1 cellular context compared by ENCODE assay signal in the genomic region with DNA sequence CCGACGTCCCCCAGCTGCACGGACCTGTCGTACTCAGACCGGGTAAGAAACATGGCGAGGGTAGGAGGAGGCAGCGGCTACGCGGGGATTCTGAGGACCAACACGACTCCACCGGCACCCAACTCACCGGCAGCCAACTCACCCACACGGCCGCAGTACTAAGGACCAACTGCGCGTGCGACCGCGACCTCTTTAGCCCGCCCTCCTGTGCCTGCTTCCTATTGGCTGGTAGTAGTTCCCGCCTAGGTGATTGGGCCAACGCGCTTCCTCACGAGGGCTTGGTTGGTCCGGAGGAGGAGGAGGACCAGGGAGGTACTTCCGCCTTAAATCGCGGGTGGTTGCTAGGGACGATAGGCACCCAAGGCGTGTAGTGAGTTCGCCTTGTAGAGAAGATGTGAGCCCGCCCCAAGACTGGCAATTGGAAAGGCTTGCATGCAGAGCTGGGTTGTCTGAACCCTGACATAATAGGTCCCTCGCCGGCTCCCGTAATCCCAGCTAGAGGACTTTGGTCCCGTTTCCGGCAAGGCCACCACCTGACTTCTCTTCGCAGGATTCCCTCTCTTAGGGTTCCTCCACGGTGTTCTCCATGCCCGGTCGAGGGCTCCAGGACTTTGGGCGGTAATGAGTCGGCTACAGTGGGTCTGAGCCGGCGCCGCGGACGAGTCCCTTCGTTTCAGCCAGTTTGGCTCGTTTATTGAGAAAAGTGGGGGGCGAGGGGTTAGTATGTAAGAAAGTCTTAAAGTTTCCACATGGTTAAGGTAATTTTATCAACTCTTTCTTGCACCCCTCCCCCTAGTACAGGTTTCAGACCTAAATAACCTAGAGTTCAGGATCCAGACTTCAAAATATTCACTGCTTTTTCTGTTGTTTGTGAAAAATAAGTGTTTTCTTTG.
TF ChIP-seq lines count a peak whose summit lies in the region.

A gene (minus strand): TSS at position 171 of the 893 bp plus-strand sequence. CDS start 118 bp downstream, at position 53.

TF ChIP-seq in K562, 482 proteins besides CTCF, POLR2A, EP300 and RAD21 (continued from another document and continues in another):
- TF ChIP-seq, protein P1, sequence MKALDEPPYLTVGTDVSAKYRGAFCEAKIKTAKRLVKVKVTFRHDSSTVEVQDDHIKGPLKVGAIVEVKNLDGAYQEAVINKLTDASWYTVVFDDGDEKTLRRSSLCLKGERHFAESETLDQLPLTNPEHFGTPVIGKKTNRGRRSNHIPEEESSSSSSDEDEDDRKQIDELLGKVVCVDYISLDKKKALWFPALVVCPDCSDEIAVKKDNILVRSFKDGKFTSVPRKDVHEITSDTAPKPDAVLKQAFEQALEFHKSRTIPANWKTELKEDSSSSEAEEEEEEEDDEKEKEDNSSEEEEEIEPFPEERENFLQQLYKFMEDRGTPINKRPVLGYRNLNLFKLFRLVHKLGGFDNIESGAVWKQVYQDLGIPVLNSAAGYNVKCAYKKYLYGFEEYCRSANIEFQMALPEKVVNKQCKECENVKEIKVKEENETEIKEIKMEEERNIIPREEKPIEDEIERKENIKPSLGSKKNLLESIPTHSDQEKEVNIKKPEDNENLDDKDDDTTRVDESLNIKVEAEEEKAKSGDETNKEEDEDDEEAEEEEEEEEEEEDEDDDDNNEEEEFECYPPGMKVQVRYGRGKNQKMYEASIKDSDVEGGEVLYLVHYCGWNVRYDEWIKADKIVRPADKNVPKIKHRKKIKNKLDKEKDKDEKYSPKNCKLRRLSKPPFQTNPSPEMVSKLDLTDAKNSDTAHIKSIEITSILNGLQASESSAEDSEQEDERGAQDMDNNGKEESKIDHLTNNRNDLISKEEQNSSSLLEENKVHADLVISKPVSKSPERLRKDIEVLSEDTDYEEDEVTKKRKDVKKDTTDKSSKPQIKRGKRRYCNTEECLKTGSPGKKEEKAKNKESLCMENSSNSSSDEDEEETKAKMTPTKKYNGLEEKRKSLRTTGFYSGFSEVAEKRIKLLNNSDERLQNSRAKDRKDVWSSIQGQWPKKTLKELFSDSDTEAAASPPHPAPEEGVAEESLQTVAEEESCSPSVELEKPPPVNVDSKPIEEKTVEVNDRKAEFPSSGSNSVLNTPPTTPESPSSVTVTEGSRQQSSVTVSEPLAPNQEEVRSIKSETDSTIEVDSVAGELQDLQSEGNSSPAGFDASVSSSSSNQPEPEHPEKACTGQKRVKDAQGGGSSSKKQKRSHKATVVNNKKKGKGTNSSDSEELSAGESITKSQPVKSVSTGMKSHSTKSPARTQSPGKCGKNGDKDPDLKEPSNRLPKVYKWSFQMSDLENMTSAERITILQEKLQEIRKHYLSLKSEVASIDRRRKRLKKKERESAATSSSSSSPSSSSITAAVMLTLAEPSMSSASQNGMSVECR (CRISPR knock-in tag; IDR thresholded peaks at IDR 0.05), result peak; percentile 91
- peak; percentile 18; the same call in 1 of the 2 replicates for TF ChIP-seq DIDO1 (tag; IDR thresholded peaks at IDR 0.05; ENCODE audit: low read depth)
- peak in 1 of 2 experiments; percentile 82; a peak in 2 of 4 replicates for TF ChIP-seq HDAC1 (IDR thresholded peaks at IDR 0.05)
- no peak for TF ChIP-seq PRPF4 (IDR thresholded peaks at IDR 0.05; ENCODE audit: insufficient read depth, low read depth, low read length, poor library complexity, severe bottlenecking)
- peak in 1 of 2 experiments; percentile 62; a peak in 2 of 4 replicates for TF ChIP-seq SRF (CRISPR knock-in tag; IDR thresholded peaks at IDR 0.05)
- TF ChIP-seq, protein P2, sequence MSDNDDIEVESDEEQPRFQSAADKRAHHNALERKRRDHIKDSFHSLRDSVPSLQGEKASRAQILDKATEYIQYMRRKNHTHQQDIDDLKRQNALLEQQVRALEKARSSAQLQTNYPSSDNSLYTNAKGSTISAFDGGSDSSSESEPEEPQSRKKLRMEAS (CRISPR knock-in tag; IDR thresholded peaks at IDR 0.05), result peak; percentile 86
- TF ChIP-seq, protein P3, sequence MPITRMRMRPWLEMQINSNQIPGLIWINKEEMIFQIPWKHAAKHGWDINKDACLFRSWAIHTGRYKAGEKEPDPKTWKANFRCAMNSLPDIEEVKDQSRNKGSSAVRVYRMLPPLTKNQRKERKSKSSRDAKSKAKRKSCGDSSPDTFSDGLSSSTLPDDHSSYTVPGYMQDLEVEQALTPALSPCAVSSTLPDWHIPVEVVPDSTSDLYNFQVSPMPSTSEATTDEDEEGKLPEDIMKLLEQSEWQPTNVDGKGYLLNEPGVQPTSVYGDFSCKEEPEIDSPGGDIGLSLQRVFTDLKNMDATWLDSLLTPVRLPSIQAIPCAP (CRISPR knock-in tag; IDR thresholded peaks at IDR 0.05; ENCODE audit: borderline replicate concordance), result no peak
- peak; percentile 95 for TF ChIP-seq L3MBTL2 (IDR thresholded peaks at IDR 0.05)
- peak; percentile 18 for TF ChIP-seq PHF20 (IDR thresholded peaks at IDR 0.05; ENCODE audit: partially characterized antibody)
- TF ChIP-seq TRIM24 (IDR thresholded peaks at IDR 0.05), result peak in 1 of 2 experiments; percentile 5; a peak in 1 of 4 replicates
- TF ChIP-seq DPF2 (IDR thresholded peaks at IDR 0.05), result peak; percentile 43; the same call in 1 of the 2 replicates
- 0 out of 4 replicates have a peak, but pooled peaks of 1 of the 2 experiments have one; percentile 26 for TF ChIP-seq TEAD1 (CRISPR knock-in tag; IDR thresholded peaks at IDR 0.05)
- TF ChIP-seq SIX5 (IDR thresholded peaks at IDR 0.05; ENCODE audit: borderline replicate concordance in 1 of 2, insufficient read depth in 1 of 2, low read depth in 1 of 2, low read length in 2 of 2), result no peak
- peak; percentile 76 for TF ChIP-seq SP1 (CRISPR knock-in tag; IDR thresholded peaks at IDR 0.05)
- TF ChIP-seq BMI1 (IDR thresholded peaks at IDR 0.05; ENCODE audit: low read length), result peak; percentile 78
- TF ChIP-seq STAT5A (IDR thresholded peaks at IDR 0.05; ENCODE audit: borderline replicate concordance, low read length), result no peak
- no peak for TF ChIP-seq ZNF444 (CRISPR knock-in tag; IDR thresholded peaks at IDR 0.05)
- TF ChIP-seq TEAD2 (tag; IDR thresholded peaks at IDR 0.05), result no peak
- TF ChIP-seq PCBP2 (IDR thresholded peaks at IDR 0.05; ENCODE audit: low read depth, low read length, poor library complexity, severe bottlenecking), result no peak
- TF ChIP-seq GABPA (tag; conservative IDR thresholded peaks at IDR 0.05; ENCODE audit: low read depth), result peak; percentile 93
- peak; percentile 73 for TF ChIP-seq ETV1 (tag; conservative IDR thresholded peaks at IDR 0.05; ENCODE audit: low read depth)
- TF ChIP-seq PML (IDR thresholded peaks at IDR 0.05; ENCODE audit: low read length), result peak; percentile 90
- TF ChIP-seq ZKSCAN1 (IDR thresholded peaks at IDR 0.05; ENCODE audit: low read depth, low read length), result no peak
- peak; percentile 95 for TF ChIP-seq NEUROD1 (IDR thresholded peaks at IDR 0.05; ENCODE audit: borderline replicate concordance, low read depth, low read length, partially characterized antibody)
- peak; percentile 93 for TF ChIP-seq KDM5B (IDR thresholded peaks at IDR 0.05; ENCODE audit: insufficient replicate concordance, low read depth, low read length)
- TF ChIP-seq, protein P4, sequence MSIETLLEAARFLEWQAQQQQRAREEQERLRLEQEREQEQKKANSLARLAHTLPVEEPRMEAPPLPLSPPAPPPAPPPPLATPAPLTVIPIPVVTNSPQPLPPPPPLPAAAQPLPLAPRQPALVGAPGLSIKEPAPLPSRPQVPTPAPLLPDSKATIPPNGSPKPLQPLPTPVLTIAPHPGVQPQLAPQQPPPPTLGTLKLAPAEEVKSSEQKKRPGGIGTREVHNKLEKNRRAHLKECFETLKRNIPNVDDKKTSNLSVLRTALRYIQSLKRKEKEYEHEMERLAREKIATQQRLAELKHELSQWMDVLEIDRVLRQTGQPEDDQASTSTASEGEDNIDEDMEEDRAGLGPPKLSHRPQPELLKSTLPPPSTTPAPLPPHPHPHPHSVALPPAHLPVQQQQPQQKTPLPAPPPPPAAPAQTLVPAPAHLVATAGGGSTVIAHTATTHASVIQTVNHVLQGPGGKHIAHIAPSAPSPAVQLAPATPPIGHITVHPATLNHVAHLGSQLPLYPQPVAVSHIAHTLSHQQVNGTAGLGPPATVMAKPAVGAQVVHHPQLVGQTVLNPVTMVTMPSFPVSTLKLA (conservative IDR thresholded peaks at IDR 0.05), result peak; percentile 94 to 97
- TF ChIP-seq, protein P5, sequence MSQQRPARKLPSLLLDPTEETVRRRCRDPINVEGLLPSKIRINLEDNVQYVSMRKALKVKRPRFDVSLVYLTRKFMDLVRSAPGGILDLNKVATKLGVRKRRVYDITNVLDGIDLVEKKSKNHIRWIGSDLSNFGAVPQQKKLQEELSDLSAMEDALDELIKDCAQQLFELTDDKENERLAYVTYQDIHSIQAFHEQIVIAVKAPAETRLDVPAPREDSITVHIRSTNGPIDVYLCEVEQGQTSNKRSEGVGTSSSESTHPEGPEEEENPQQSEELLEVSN (IDR thresholded peaks at IDR 0.05; ENCODE audit: borderline replicate concordance in 1 of 2, extremely low read depth in 1 of 2, insufficient read depth in 1 of 2, insufficient read length in 1 of 2, low read depth in 1 of 2, low read length in 1 of 2, poor library complexity in 1 of 2, severe bottlenecking in 1 of 2), result peak; percentile 71 to 94
- peak; percentile 99 for TF ChIP-seq SUPT5H (IDR thresholded peaks at IDR 0.05)
- TF ChIP-seq, protein P6, sequence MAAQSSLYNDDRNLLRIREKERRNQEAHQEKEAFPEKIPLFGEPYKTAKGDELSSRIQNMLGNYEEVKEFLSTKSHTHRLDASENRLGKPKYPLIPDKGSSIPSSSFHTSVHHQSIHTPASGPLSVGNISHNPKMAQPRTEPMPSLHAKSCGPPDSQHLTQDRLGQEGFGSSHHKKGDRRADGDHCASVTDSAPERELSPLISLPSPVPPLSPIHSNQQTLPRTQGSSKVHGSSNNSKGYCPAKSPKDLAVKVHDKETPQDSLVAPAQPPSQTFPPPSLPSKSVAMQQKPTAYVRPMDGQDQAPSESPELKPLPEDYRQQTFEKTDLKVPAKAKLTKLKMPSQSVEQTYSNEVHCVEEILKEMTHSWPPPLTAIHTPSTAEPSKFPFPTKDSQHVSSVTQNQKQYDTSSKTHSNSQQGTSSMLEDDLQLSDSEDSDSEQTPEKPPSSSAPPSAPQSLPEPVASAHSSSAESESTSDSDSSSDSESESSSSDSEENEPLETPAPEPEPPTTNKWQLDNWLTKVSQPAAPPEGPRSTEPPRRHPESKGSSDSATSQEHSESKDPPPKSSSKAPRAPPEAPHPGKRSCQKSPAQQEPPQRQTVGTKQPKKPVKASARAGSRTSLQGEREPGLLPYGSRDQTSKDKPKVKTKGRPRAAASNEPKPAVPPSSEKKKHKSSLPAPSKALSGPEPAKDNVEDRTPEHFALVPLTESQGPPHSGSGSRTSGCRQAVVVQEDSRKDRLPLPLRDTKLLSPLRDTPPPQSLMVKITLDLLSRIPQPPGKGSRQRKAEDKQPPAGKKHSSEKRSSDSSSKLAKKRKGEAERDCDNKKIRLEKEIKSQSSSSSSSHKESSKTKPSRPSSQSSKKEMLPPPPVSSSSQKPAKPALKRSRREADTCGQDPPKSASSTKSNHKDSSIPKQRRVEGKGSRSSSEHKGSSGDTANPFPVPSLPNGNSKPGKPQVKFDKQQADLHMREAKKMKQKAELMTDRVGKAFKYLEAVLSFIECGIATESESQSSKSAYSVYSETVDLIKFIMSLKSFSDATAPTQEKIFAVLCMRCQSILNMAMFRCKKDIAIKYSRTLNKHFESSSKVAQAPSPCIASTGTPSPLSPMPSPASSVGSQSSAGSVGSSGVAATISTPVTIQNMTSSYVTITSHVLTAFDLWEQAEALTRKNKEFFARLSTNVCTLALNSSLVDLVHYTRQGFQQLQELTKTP (IDR thresholded peaks at IDR 0.05; ENCODE audit: low read depth in 1 of 2, partially characterized antibody in 2 of 2), result peak in 1 of 2 experiments; percentile 13
- peak; percentile 52; the same call in 1 of the 2 replicates for TF ChIP-seq SIN3B (IDR thresholded peaks at IDR 0.05; ENCODE audit: low read depth)
- TF ChIP-seq, protein P7, sequence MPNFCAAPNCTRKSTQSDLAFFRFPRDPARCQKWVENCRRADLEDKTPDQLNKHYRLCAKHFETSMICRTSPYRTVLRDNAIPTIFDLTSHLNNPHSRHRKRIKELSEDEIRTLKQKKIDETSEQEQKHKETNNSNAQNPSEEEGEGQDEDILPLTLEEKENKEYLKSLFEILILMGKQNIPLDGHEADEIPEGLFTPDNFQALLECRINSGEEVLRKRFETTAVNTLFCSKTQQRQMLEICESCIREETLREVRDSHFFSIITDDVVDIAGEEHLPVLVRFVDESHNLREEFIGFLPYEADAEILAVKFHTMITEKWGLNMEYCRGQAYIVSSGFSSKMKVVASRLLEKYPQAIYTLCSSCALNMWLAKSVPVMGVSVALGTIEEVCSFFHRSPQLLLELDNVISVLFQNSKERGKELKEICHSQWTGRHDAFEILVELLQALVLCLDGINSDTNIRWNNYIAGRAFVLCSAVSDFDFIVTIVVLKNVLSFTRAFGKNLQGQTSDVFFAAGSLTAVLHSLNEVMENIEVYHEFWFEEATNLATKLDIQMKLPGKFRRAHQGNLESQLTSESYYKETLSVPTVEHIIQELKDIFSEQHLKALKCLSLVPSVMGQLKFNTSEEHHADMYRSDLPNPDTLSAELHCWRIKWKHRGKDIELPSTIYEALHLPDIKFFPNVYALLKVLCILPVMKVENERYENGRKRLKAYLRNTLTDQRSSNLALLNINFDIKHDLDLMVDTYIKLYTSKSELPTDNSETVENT (CRISPR knock-in tag; IDR thresholded peaks at IDR 0.05), result peak; percentile 85; the same call in 1 of the 2 replicates
- TF ChIP-seq ELF1 (tag; IDR thresholded peaks at IDR 0.05), result peak; percentile 93
- no peak; the same call in 1 of the 2 replicates for TF ChIP-seq NCOA1 (IDR thresholded peaks at IDR 0.05; ENCODE audit: low read depth)
- TF ChIP-seq STAG1 (CRISPR knock-in tag; IDR thresholded peaks at IDR 0.05; ENCODE audit: borderline replicate concordance), result no peak
- TF ChIP-seq ZNF431 (CRISPR knock-in tag; IDR thresholded peaks at IDR 0.05), result 0 out of 2 replicates have a peak, but pooled peaks have one; percentile 17
- TF ChIP-seq CREB1 (IDR thresholded peaks at IDR 0.05), result peak; percentile 61; the same call in 1 of the 2 replicates
- TF ChIP-seq CREB1 (CRISPR knock-in tag; IDR thresholded peaks at IDR 0.05), result peak; percentile 89
- TF ChIP-seq POLR2G (IDR thresholded peaks at IDR 0.05; ENCODE audit: low read depth, low read length), result peak; percentile 100
- TF ChIP-seq MEIS2 (IDR thresholded peaks at IDR 0.05; ENCODE audit: partially characterized antibody), result no peak
- TF ChIP-seq, protein P8, sequence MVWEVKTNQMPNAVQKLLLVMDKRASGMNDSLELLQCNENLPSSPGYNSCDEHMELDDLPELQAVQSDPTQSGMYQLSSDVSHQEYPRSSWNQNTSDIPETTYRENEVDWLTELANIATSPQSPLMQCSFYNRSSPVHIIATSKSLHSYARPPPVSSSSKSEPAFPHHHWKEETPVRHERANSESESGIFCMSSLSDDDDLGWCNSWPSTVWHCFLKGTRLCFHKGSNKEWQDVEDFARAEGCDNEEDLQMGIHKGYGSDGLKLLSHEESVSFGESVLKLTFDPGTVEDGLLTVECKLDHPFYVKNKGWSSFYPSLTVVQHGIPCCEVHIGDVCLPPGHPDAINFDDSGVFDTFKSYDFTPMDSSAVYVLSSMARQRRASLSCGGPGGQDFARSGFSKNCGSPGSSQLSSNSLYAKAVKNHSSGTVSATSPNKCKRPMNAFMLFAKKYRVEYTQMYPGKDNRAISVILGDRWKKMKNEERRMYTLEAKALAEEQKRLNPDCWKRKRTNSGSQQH (CRISPR knock-in tag; IDR thresholded peaks at IDR 0.05), result peak; percentile 48; the same call in 1 of the 2 replicates
